Comparison of ENCODE assay signal across 1 cellular context in genomic region chr3:170089862-170090600, GRCh38.
TF ChIP-seq lines count a peak whose summit lies in the region.

No MANE protein-coding gene starts in this region.

TF ChIP-seq in HepG2, 621 proteins besides CTCF, POLR2A, EP300 and RAD21 (continued from another document):
- TF ChIP-seq CSRNP1 (CRISPR knock-in tag; IDR thresholded peaks at IDR 0.05) (no peak), HIC2 (CRISPR knock-in tag; IDR thresholded peaks at IDR 0.05; ENCODE audit: low read depth) (no peak), REST (IDR thresholded peaks at IDR 0.05; ENCODE audit: borderline replicate concordance in 1 of 2, low read depth in 1 of 2, low read length in 2 of 2) (no peak), THYN1 (CRISPR knock-in tag; IDR thresholded peaks at IDR 0.05; ENCODE audit: borderline replicate concordance, low read depth) (no peak), ZNF749 (CRISPR knock-in tag; IDR thresholded peaks at IDR 0.05; ENCODE audit: borderline replicate concordance) (no peak), RBFOX2 (IDR thresholded peaks at IDR 0.05; ENCODE audit: low read depth, low read length) (no peak), NKX3-1 (CRISPR knock-in tag; IDR thresholded peaks at IDR 0.05) (no peak), MEIS1 (CRISPR knock-in tag; IDR thresholded peaks at IDR 0.05; ENCODE audit: borderline replicate concordance) (no peak), ZNF709 (CRISPR knock-in tag; IDR thresholded peaks at IDR 0.05) (no peak), ZBTB21 (CRISPR knock-in tag; IDR thresholded peaks at IDR 0.05) (no peak), ZNF670 (CRISPR knock-in tag; IDR thresholded peaks at IDR 0.05; ENCODE audit: borderline replicate concordance) (no peak), ZNF335 (CRISPR knock-in tag; IDR thresholded peaks at IDR 0.05) (no peak), ZIK1 (CRISPR knock-in tag; IDR thresholded peaks at IDR 0.05; ENCODE audit: borderline replicate concordance, low read depth) (no peak), ZSCAN12 (CRISPR knock-in tag; IDR thresholded peaks at IDR 0.05) (no peak), CBX2 (IDR thresholded peaks at IDR 0.05; ENCODE audit: low read depth, low read length) (no peak), CBX2 (CRISPR knock-in tag; IDR thresholded peaks at IDR 0.05; ENCODE audit: low read depth) (no peak), ZFY (CRISPR knock-in tag; IDR thresholded peaks at IDR 0.05) (no peak), ZBTB34 (CRISPR knock-in tag; IDR thresholded peaks at IDR 0.05) (no peak)
